1 cellular context compared by ENCODE assay signal in genomic region chr17:48626202-48626469, GRCh38.
TF ChIP-seq lines count a peak whose summit lies in the region.

TSS of gene HOXB9 (minus strand) at chr17:48626358. CDS start at chr17:48626269, 89 bp downstream.

TF ChIP-seq in SK-N-SH, 30 proteins besides CTCF, POLR2A, EP300 and RAD21 (continued from another document):
- TF ChIP-seq SMC3 (IDR thresholded peaks at IDR 0.05; ENCODE audit: low read depth, low read length) (no peak), CHD2 (IDR thresholded peaks at IDR 0.05; ENCODE audit: low read length, partially characterized antibody) (no peak), FOSL2 (IDR thresholded peaks at IDR 0.05; ENCODE audit: borderline replicate concordance, low read depth) (no peak), EZH2phosphoT487 (IDR thresholded peaks at IDR 0.05; ENCODE audit: borderline replicate concordance, low read depth) (no peak), RCOR1 (IDR thresholded peaks at IDR 0.05; ENCODE audit: low read length) (no peak), FOXM1 (IDR thresholded peaks at IDR 0.05; ENCODE audit: low read depth) (no peak)
